16 cellular contexts compared by ENCODE assay signal in the genomic region with DNA sequence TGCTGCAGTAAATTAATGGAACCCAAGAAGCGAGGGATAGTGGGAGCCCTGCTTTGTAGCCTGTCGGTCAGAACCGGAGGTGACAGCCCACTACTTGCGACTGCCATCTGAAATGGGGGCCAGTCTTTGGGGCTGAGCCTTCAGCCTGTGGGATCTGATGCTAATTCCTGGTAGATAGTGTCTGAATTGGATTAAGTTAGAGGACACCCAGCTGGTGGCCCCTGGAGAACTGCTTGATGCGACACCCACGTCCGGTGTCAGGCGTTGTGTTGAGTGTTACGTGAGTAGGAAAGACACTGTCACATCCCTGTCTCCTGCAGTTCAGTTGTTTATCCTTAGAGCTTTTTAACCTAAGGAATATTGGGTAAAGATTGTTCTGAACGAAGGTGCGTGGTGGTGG. TPM values are rescaled to one million over a fixed set of nuclear protein-coding genes. Genes with fewer than 3 reads are reported as not detected.
A peak's percentile ranks its signal among the peaks of the same experiment; 100 is the strongest.
DNase-seq lines count a peak whose midpoint lies in the region; ATAC-seq and TF ChIP-seq lines count a peak whose summit lies in the region.
"Had no signal": no experiment of that assay in that cellular context is flagged by ENCODE, and none has a peak within 500 bp of the region (broad histone marks: within the 10 kb centered on the region; RNA-seq: fewer than 3 reads in every experiment).

No MANE protein-coding gene starts in this region.

- peaks cover 14% of the 10 kb centered on the region for H3K4me1 Mint-ChIP-seq in GM23338
- peaks cover 38% of the 10 kb centered on the region for H3K4me1 Mint-ChIP-seq in activated naive CD8-positive, alpha-beta T cell treated with anti-CD3 and anti-CD28 coated beads for 36 hours
- H3K4me1 Mint-ChIP-seq in naive thymus-derived CD8-positive, alpha-beta T cell = peaks cover 15 to 65% (median 45%) of the 10 kb centered on the region in 4 donors
- H3K4me1 Mint-ChIP-seq in HFFc6 (ENCODE audit: low read depth) = peaks cover 32% of the 10 kb centered on the region
- peaks cover 8% of the 10 kb centered on the region for H3K4me1 Mint-ChIP-seq in Caco-2 (ENCODE audit: low read depth, unreplicated experiment)

- POLR2A ChIA-PET in naive thymus-derived CD8-positive, alpha-beta T cell (lab: Charles Lee) = no interaction called here
- POLR2A ChIA-PET in Caco-2 (lab: Charles Lee) = no interaction called here

- CTCF ChIA-PET in Caco-2 (lab: Charles Lee) = no interaction called here

- H3K4me3 ChIP-seq in BLaER1 treated with 17β-estradiol and CSF1 and Interleukin-3, amounts not matched to agents 10 nM and 100 nM = no peak overlapping the region; a peak in 1 of 20 replicates
- no peak overlapping the region for H3K4me3 ChIP-seq in GM23338
- H3K4me3 ChIP-seq in Caco-2 (ENCODE audit: low read depth, low read length) = no peak overlapping the region
- H3K4me3 ChIP-seq: SJSA1, skin epidermis, transverse colon had no signal

- H4K20me1 ChIP-seq in BLaER1 treated with 17β-estradiol and CSF1 and Interleukin-3, amounts not matched to agents 10 nM and 100 nM = peaks cover 75 to 99% (median 98%) of the 10 kb centered on the region in 11 experiments
- H4K20me1 ChIP-seq in GM23338 (replicated peaks; ENCODE audit: insufficient read depth) = peaks cover 84% of the 10 kb centered on the region

- no peak overlapping the region for H2AFZ ChIP-seq in GM23338

- H3K27ac ChIP-seq in BLaER1 treated with 17β-estradiol and CSF1 and Interleukin-3, amounts not matched to agents 10 nM and 100 nM = peak overlapping the region in 4 of 11 experiments; percentile 10 to 70 (median 62); a peak in 5 of 22 replicates
- 0 out of 2 replicates have a peak overlapping the region, but pooled peaks have one; percentile 76 for H3K27ac ChIP-seq in GM23338 (ENCODE audit: low read depth)
- H3K27ac ChIP-seq: SJSA1, transverse colon had no signal

- H3K27ac Mint-ChIP-seq in GM23338 = no peak overlapping the region
- H3K27ac Mint-ChIP-seq in activated naive CD8-positive, alpha-beta T cell treated with anti-CD3 and anti-CD28 coated beads for 36 hours = peak overlapping the region; percentile 8
- H3K27ac Mint-ChIP-seq in naive thymus-derived CD8-positive, alpha-beta T cell = peak overlapping the region in 4 of 10 donors; percentile 1 to 72 (median 45)
- H3K27ac Mint-ChIP-seq in HFFc6 = no peak overlapping the region
- no peak overlapping the region for H3K27ac Mint-ChIP-seq in Caco-2 (ENCODE audit: unreplicated experiment)
- H3K27ac Mint-ChIP-seq: stimulated activated naive CD8-positive, alpha-beta T cell treated with anti-CD3 and anti-CD28 coated beads, Interleukin-15, Interleukin-2, amounts not matched to agents 100 ng/mL and 50 ng/mL, for 24 hours had no signal

- H3K27me3 ChIP-seq in BLaER1 treated with 17β-estradiol and CSF1 and Interleukin-3, amounts not matched to agents 10 nM and 100 nM = no peaks in the 10 kb centered on the region
- H3K27me3 ChIP-seq in GM23338 (ENCODE audit: insufficient read depth) (no peaks in the 10 kb centered on the region), Caco-2 (replicated peaks; ENCODE audit: control insufficient read depth, insufficient read depth, low read length) (no peaks in the 10 kb centered on the region)
- H3K27me3 ChIP-seq: SJSA1, transverse colon had no signal

- no peaks in the 10 kb centered on the region for H3K9me3 ChIP-seq in BLaER1 treated with 17β-estradiol and CSF1 and Interleukin-3, amounts not matched to agents 10 nM and 100 nM (replicated peaks in 1 of 11)
- H3K9me3 ChIP-seq in Caco-2 = no peaks in the 10 kb centered on the region
- H3K9me3 ChIP-seq: SJSA1, transverse colon had no signal

- BruUV-seq in Caco-2 (replicated peaks; lab: Mats Ljungman, UMichigan) = no TSS peak

- no peak overlapping the region for H3K4me3 Mint-ChIP-seq in GM23338
- H3K4me3 Mint-ChIP-seq in activated naive CD8-positive, alpha-beta T cell treated with anti-CD3 and anti-CD28 coated beads for 36 hours = no peak overlapping the region
- H3K4me3 Mint-ChIP-seq in naive thymus-derived CD8-positive, alpha-beta T cell = peak overlapping the region in 7 of 10 donors; percentile 2 to 45 (median 31)
- H3K4me3 Mint-ChIP-seq in HFFc6 = no peak overlapping the region
- no peak overlapping the region for H3K4me3 Mint-ChIP-seq in Caco-2 (ENCODE audit: unreplicated experiment)
- H3K4me3 Mint-ChIP-seq: activated naive CD8-positive, alpha-beta T cell treated with anti-CD3 and anti-CD28 coated beads, Interleukin-2, amount 10 ng/mL, durations not matched to agents 7 days and 5 days had no signal

- H3K4me2 ChIP-seq in BLaER1 treated with 17β-estradiol and CSF1 and Interleukin-3, amounts not matched to agents 10 nM and 100 nM = peak overlapping the region in 9 of 11 experiments; percentile 37 to 98 (median 95); a peak in 15 of 22 replicates
- H3K4me2 ChIP-seq in GM23338 = no peak overlapping the region

- peaks cover 47% of the 10 kb centered on the region for H3F3A ChIP-seq in GM23338 (replicated peaks; ENCODE audit: low read depth)

- H3K36me3 Mint-ChIP-seq in GM23338 (ENCODE audit: low read depth) (peaks cover 88% of the 10 kb centered on the region), HFFc6 (ENCODE audit: low read depth) (peaks cover 31% of the 10 kb centered on the region), Caco-2 (ENCODE audit: insufficient read depth, unreplicated experiment) (peaks cover 95% of the 10 kb centered on the region)
- peaks cover 51% of the 10 kb centered on the region for H3K36me3 Mint-ChIP-seq in activated naive CD8-positive, alpha-beta T cell treated with anti-CD3 and anti-CD28 coated beads for 36 hours
- peaks cover 0 to 68% (median 16%) of the 10 kb centered on the region in 3 donors for H3K36me3 Mint-ChIP-seq in naive thymus-derived CD8-positive, alpha-beta T cell

- H3K9me3 Mint-ChIP-seq in GM23338 = no peaks in the 10 kb centered on the region
- no peaks in the 10 kb centered on the region for H3K9me3 Mint-ChIP-seq in activated naive CD8-positive, alpha-beta T cell treated with anti-CD3 and anti-CD28 coated beads for 36 hours
- no peaks in the 10 kb centered on the region for H3K9me3 Mint-ChIP-seq in naive thymus-derived CD8-positive, alpha-beta T cell
- no peaks in the 10 kb centered on the region for H3K9me3 Mint-ChIP-seq in HFFc6
- no peaks in the 10 kb centered on the region for H3K9me3 Mint-ChIP-seq in Caco-2 (ENCODE audit: unreplicated experiment)
- H3K9me3 Mint-ChIP-seq: activated naive CD8-positive, alpha-beta T cell treated with anti-CD3 and anti-CD28 coated beads, Interleukin-2, amount 10 ng/mL, durations not matched to agents 7 days and 5 days; stimulated activated naive CD8-positive, alpha-beta T cell treated with anti-CD3 and anti-CD28 coated beads, Interleukin-15, Interleukin-2, amounts not matched to agents 100 ng/mL and 50 ng/mL, for 24 hours had no signal

- DNase-seq in GM23338 (ENCODE audit: low spot score) (no peak), HFFc6 (no peak), NCI-H524 treated with DMSO at 0.1 percent for 48 hours (lab: John Stamatoyannopoulos, UW) (no peak), Caco-2 (no peak)
- no peak for DNase-seq in activated naive CD8-positive, alpha-beta T cell treated with anti-CD3 and anti-CD28 coated beads for 36 hours
- no peak for DNase-seq in naive thymus-derived CD8-positive, alpha-beta T cell
- DNase-seq: activated naive CD8-positive, alpha-beta T cell treated with anti-CD3 and anti-CD28 coated beads, Interleukin-2, amount 10 ng/mL, durations not matched to agents 7 days and 5 days; midbrain; NCI-H774; stimulated activated CD4-positive, alpha-beta T cell treated with anti-CD3 and anti-CD28 coated beads, Interleukin-2, amount 100 ng/mL, for 24 hours; transverse colon had no signal

- H3K79me2 ChIP-seq in GM23338 (replicated peaks; ENCODE audit: insufficient read depth) = peaks cover 88% of the 10 kb centered on the region

- H3K36me3 ChIP-seq in BLaER1 treated with 17β-estradiol and CSF1 and Interleukin-3, amounts not matched to agents 10 nM and 100 nM = peaks cover 70 to 88% (median 87%) of the 10 kb centered on the region in 11 experiments
- H3K36me3 ChIP-seq in GM23338 (ENCODE audit: insufficient read depth) (peaks cover 83% of the 10 kb centered on the region), Caco-2 (ENCODE audit: control insufficient read depth, insufficient read depth, low read length) (peaks cover 2% of the 10 kb centered on the region; the same call in 1 of the 2 replicates)

- intact Hi-C loops in Caco-2 (cut with micrococcal nuclease; ENCODE audit: unreplicated experiment) = no loop called here

- no peaks in the 10 kb centered on the region for H3K9me2 ChIP-seq in GM23338 (ENCODE audit: insufficient read depth)

- H3K4me1 ChIP-seq in BLaER1 treated with 17β-estradiol and CSF1 and Interleukin-3, amounts not matched to agents 10 nM and 100 nM = peaks cover 53 to 67% (median 58%) of the 10 kb centered on the region in 10 experiments
- peaks cover 30% of the 10 kb centered on the region for H3K4me1 ChIP-seq in GM23338 (ENCODE audit: insufficient read depth)
- H3K4me1 ChIP-seq in Caco-2 = no peaks in the 10 kb centered on the region

- TF ChIP-seq CTCF in GM23338 (conservative IDR thresholded peaks at IDR 0.05; ENCODE audit: low read depth in 2 of 2) = no peak
- TF ChIP-seq CTCF in HFFc6 (IDR thresholded peaks at IDR 0.05) = no peak
- no peak for TF ChIP-seq CTCF in Caco-2 (IDR thresholded peaks at IDR 0.05; ENCODE audit: insufficient read depth in 1 of 2, low read depth in 1 of 2, low read length in 1 of 2, severe bottlenecking in 1 of 2, unreplicated experiment in 1 of 2)

- peak overlapping the region; percentile 9 to 100 (median 59); a peak in 14 of 22 replicates for H3K9ac ChIP-seq in BLaER1 treated with 17β-estradiol and CSF1 and Interleukin-3, amounts not matched to agents 10 nM and 100 nM

- no peak for ATAC-seq in GM23338
- no peak for ATAC-seq in naive thymus-derived CD8-positive, alpha-beta T cell
- ATAC-seq: HCT116 had no signal

- H3K27me3 Mint-ChIP-seq in GM23338 (ENCODE audit: insufficient read depth, low read depth, poor library complexity) (peaks cover 6% of the 10 kb centered on the region), HFFc6 (ENCODE audit: insufficient read depth) (no peaks in the 10 kb centered on the region), Caco-2 (ENCODE audit: insufficient read depth, unreplicated experiment) (no peaks in the 10 kb centered on the region)
- no peaks in the 10 kb centered on the region for H3K27me3 Mint-ChIP-seq in activated naive CD8-positive, alpha-beta T cell treated with anti-CD3 and anti-CD28 coated beads for 36 hours
- H3K27me3 Mint-ChIP-seq in naive thymus-derived CD8-positive, alpha-beta T cell = no peaks in the 10 kb centered on the region
- H3K27me3 Mint-ChIP-seq: activated naive CD8-positive, alpha-beta T cell treated with anti-CD3 and anti-CD28 coated beads, Interleukin-2, amount 10 ng/mL, durations not matched to agents 7 days and 5 days; stimulated activated naive CD8-positive, alpha-beta T cell treated with anti-CD3 and anti-CD28 coated beads, Interleukin-15, Interleukin-2, amounts not matched to agents 100 ng/mL and 50 ng/mL, for 24 hours had no signal

RNA-seq across cellular contexts. Expression of a gene that starts 5.0 kb away (rescaled TPM):
- 323 and 355 TPM in 2 replicates for total RNA-seq in GM23338 (2014; rRNA removed; shearing (Covaris generic))
- polyA plus RNA-seq in GM23338 (2016; fragmentation: Nextera tagmentation; extraction: Ambion mirVana) = 106 and 113 TPM in 2 replicates
- 100 to 1,000 TPM; 315 to 319 TPM for total RNA-seq in activated naive CD8-positive, alpha-beta T cell treated with anti-CD3 and anti-CD28 coated beads for 36 hours
- 100 to 1,000 TPM; 153 to 162 TPM for total RNA-seq in naive thymus-derived CD8-positive, alpha-beta T cell
- 100 to 1,000 TPM in 2 of 3 donors, 10 to 100 TPM in 1; 96.5 to 164 (median 114) TPM for polyA plus RNA-seq in naive thymus-derived CD8-positive, alpha-beta T cell
- 100 to 1,000 TPM; 175 to 207 (median 180) TPM for total RNA-seq in HFFc6 (2021; fragmentation: NEBNext Ultra II Directional; extraction: Animal tissue kit (Norgen Biotek cat#: 25700))
- total RNA-seq in Caco-2 (2022) = 306 and 314 TPM in 2 replicates

RNA-seq across cellular contexts. Expression of a gene that starts 43.8 kb away (rescaled TPM):
- 10.1 and 12.0 TPM in 2 replicates for total RNA-seq in GM23338 (2014; rRNA removed; shearing (Covaris generic))
- 13.9 and 14.6 TPM in 2 replicates for polyA plus RNA-seq in GM23338 (2016; fragmentation: Nextera tagmentation; extraction: Ambion mirVana)
- total RNA-seq in activated naive CD8-positive, alpha-beta T cell treated with anti-CD3 and anti-CD28 coated beads for 36 hours = 1 to 10 TPM; 3.1 to 3.2 TPM
- total RNA-seq in naive thymus-derived CD8-positive, alpha-beta T cell = 10 to 100 TPM; 19.2 to 19.7 TPM
- 10 to 100 TPM in 2 of 3 donors, 1 to 10 TPM in 1; 8.9 to 21.7 (median 16.5) TPM for polyA plus RNA-seq in naive thymus-derived CD8-positive, alpha-beta T cell
- total RNA-seq in HFFc6 (2021; fragmentation: NEBNext Ultra II Directional; extraction: Animal tissue kit (Norgen Biotek cat#: 25700)) = 10 to 100 TPM; 25.7 to 31.4 (median 27.2) TPM
- total RNA-seq in Caco-2 (2022) = 26.0 and 28.0 TPM in 2 replicates

RNA-seq across cellular contexts. Expression of a gene that starts 45.4 kb away (rescaled TPM):
- 15.6 and 44.3 TPM in 2 replicates for total RNA-seq in GM23338 (2014; rRNA removed; shearing (Covaris generic))
- polyA plus RNA-seq in GM23338 (2016; fragmentation: Nextera tagmentation; extraction: Ambion mirVana) = 49.1 and 50.9 TPM in 2 replicates
- total RNA-seq in activated naive CD8-positive, alpha-beta T cell treated with anti-CD3 and anti-CD28 coated beads for 36 hours = 10 to 100 TPM; 45.6 to 48.7 TPM
- 1 to 10 TPM; 7.6 to 9.8 TPM for total RNA-seq in naive thymus-derived CD8-positive, alpha-beta T cell
- polyA plus RNA-seq in naive thymus-derived CD8-positive, alpha-beta T cell = 10 to 100 TPM in 1 of 3 donors, 1 to 10 TPM in 2; 3.4 to 10.9 (median 5.6) TPM
- 10 to 100 TPM; 44.6 to 67.4 (median 61.9) TPM for total RNA-seq in HFFc6 (2021; fragmentation: NEBNext Ultra II Directional; extraction: Animal tissue kit (Norgen Biotek cat#: 25700))
- 82.0 and 86.6 TPM in 2 replicates for total RNA-seq in Caco-2 (2022)

Comparison
In these comparisons a context has a peak if more than half of its experiments do, and no peak if none do; other contexts are left out.
1. H3K4me3 Mint-ChIP-seq: peak in naive thymus-derived CD8-positive, alpha-beta T cell (7 of 10); none in GM23338 (single experiment), activated naive CD8-positive, alpha-beta T cell treated with anti-CD3 and anti-CD28 coated beads for 36 hours (single experiment), HFFc6 (single experiment) and Caco-2 (single experiment).